ENCODE assay signal across 10 cellular contexts in genomic region chrX:115896362-115896761, GRCh38.
"Had no signal": no experiment of that assay in that cellular context is flagged by ENCODE, and none has a peak within 500 bp of the region (broad histone marks: within the 10 kb centered on the region; RNA-seq: fewer than 3 reads in every experiment).

No MANE protein-coding gene starts in this region.

- H3K4me3 Mint-ChIP-seq: HFFc6 had no signal

- H3K9ac ChIP-seq: GM23248 had no signal

- H3K9me3 ChIP-seq: HAP-1 had no signal

- DNase-seq: GM23248, GOT3, HFFc6, IMR-90, KG1 had no signal

- ATAC-seq: HCT116, K562 had no signal

- H3K4me3 ChIP-seq: GM23248, HAP-1, K562 had no signal

- H3K4me1 ChIP-seq: HAP-1 had no signal

- H3K27ac ChIP-seq: GM23248 had no signal

- FAIRE-seq: H54, HTR-8/SVneo, K562 had no signal

- H3K27ac Mint-ChIP-seq: HFFc6 had no signal

- H3K36me3 ChIP-seq: HAP-1 had no signal

- H2AFZ ChIP-seq: GM23248 had no signal
